9 cellular contexts compared by ENCODE assay signal in genomic region chrX:40145670-40146470, GRCh38. TPM values are rescaled to one million over a fixed set of nuclear protein-coding genes. Genes with fewer than 3 reads are reported as not detected.
DNase-seq lines count a peak whose midpoint lies in the region; ATAC-seq and TF ChIP-seq lines count a peak whose summit lies in the region.
"Had no signal": no experiment of that assay in that cellular context is flagged by ENCODE, and none has a peak within 500 bp of the region (broad histone marks: within the 10 kb centered on the region; RNA-seq: fewer than 3 reads in every experiment).

No MANE protein-coding gene starts in this region.

- no peaks in the 10 kb centered on the region for H3K36me3 ChIP-seq in kidney epithelial cell (ENCODE audit: control insufficient read depth, insufficient read depth, low read length)
- H3K36me3 ChIP-seq in stomach smooth muscle (ENCODE audit: control insufficient read depth in 2 of 2, insufficient read depth in 2 of 2, low read length in 2 of 2), result no peaks in the 10 kb centered on the region
- H3K36me3 ChIP-seq in MM.1S (replicated peaks; ENCODE audit: insufficient read depth, low read length), result no peaks in the 10 kb centered on the region

- H3K36me3 Mint-ChIP-seq in activated naive CD8-positive, alpha-beta T cell treated with anti-CD3 and anti-CD28 coated beads, Interleukin-2, amount 50 U/mL, for 24 hours (ENCODE audit: low read depth), result peaks cover 1% of the 10 kb centered on the region

- H3K27me3 Mint-ChIP-seq in activated naive CD8-positive, alpha-beta T cell treated with anti-CD3 and anti-CD28 coated beads, Interleukin-2, amount 50 U/mL, for 24 hours, result peaks cover 2% of the 10 kb centered on the region

- H3K9me3 Mint-ChIP-seq in activated naive CD8-positive, alpha-beta T cell treated with anti-CD3 and anti-CD28 coated beads, Interleukin-2, amount 50 U/mL, for 24 hours, result no peaks in the 10 kb centered on the region

- no peaks in the 10 kb centered on the region for H4K20me1 ChIP-seq in MM.1S (ENCODE audit: insufficient read depth, low read length)

- TF ChIP-seq CTCF in kidney epithelial cell (IDR thresholded peaks at IDR 0.05; ENCODE audit: insufficient read depth, low read length, poor library complexity, severe bottlenecking) (no peak), MM.1S (IDR thresholded peaks at IDR 0.05; ENCODE audit: low read length) (no peak)

- H3K27me3 ChIP-seq in kidney epithelial cell (ENCODE audit: control insufficient read depth, insufficient read depth, low read length) (peaks cover 32% of the 10 kb centered on the region), stomach smooth muscle (ENCODE audit: control insufficient read depth in 1 of 2, insufficient read depth in 2 of 2, low read length in 2 of 2) (peaks cover 0 to 27% of the 10 kb centered on the region in 2 donors), MM.1S (replicated peaks; ENCODE audit: insufficient read depth, low read length) (no peaks in the 10 kb centered on the region)

- peaks cover 31% of the 10 kb centered on the region for H3K4me1 ChIP-seq in stomach smooth muscle (ENCODE audit: control insufficient read depth, insufficient read depth, low read length)
- H3K4me1 ChIP-seq in MM.1S (ENCODE audit: low read length), result no peaks in the 10 kb centered on the region

- H3K4me1 Mint-ChIP-seq in activated naive CD8-positive, alpha-beta T cell treated with anti-CD3 and anti-CD28 coated beads, Interleukin-2, amount 50 U/mL, for 24 hours, result peaks cover 27% of the 10 kb centered on the region

- no peaks in the 10 kb centered on the region for H3F3A ChIP-seq in MM.1S (ENCODE audit: insufficient read depth, low read length)

- no peak overlapping the region for H3K27ac ChIP-seq in stomach smooth muscle (ENCODE audit: low read length)
- H3K27ac ChIP-seq in MM.1S (ENCODE audit: low read length), result no peak overlapping the region

- H3K9me2 ChIP-seq in MM.1S (replicated peaks; ENCODE audit: insufficient read depth, low read length), result no peaks in the 10 kb centered on the region

- H2AFZ ChIP-seq in MM.1S (ENCODE audit: low read length), result no peak overlapping the region

- H3K4me2 ChIP-seq in MM.1S (ENCODE audit: low read depth, low read length), result no peak overlapping the region

- no peak overlapping the region for H3K27ac Mint-ChIP-seq in activated naive CD8-positive, alpha-beta T cell treated with anti-CD3 and anti-CD28 coated beads, Interleukin-2, amount 50 U/mL, for 24 hours

- H3K4me3 ChIP-seq in kidney epithelial cell (ENCODE audit: low read depth, low read length), result peak overlapping the region; percentile 40
- H3K4me3 ChIP-seq in stomach smooth muscle (ENCODE audit: low read length in 2 of 2), result peak overlapping the region; percentile 43 to 68
- no peak overlapping the region for H3K4me3 ChIP-seq in MM.1S (ENCODE audit: low read length)
- H3K4me3 ChIP-seq: lung had no signal

- H3K9ac ChIP-seq in stomach smooth muscle (ENCODE audit: low read length in 2 of 2), result peak overlapping the region in 1 of 2 donors; percentile 60
- H3K9ac ChIP-seq in MM.1S (ENCODE audit: low read length), result no peak overlapping the region

- no peaks in the 10 kb centered on the region for H3K79me2 ChIP-seq in MM.1S (ENCODE audit: low read length)

- peak; percentile 45 for DNase-seq in NCI-H748 (lab: John Stamatoyannopoulos, UW; ENCODE audit: unreplicated experiment)
- no peak for DNase-seq in NCI-H748 treated with DMSO at 0.1 percent for 48 hours (lab: John Stamatoyannopoulos, UW)
- DNase-seq in activated naive CD8-positive, alpha-beta T cell treated with anti-CD3 and anti-CD28 coated beads, Interleukin-2, amount 50 U/mL, for 24 hours, result no peak
- DNase-seq in kidney epithelial cell (ENCODE audit: low read depth), result no peak
- DNase-seq in MM.1S, result no peak
- no peak for DNase-seq in GF-D8 (lab: John Stamatoyannopoulos, UW)

- H3K9me3 ChIP-seq in stomach smooth muscle (ENCODE audit: control insufficient read depth in 2 of 2, low read length in 2 of 2), result no peaks in the 10 kb centered on the region
- no peaks in the 10 kb centered on the region for H3K9me3 ChIP-seq in MM.1S (replicated peaks; ENCODE audit: insufficient read depth, low read length)

- no peak for ATAC-seq in activated naive CD8-positive, alpha-beta T cell treated with anti-CD3 and anti-CD28 coated beads, Interleukin-2, amount 50 U/mL, for 24 hours
- no peak for ATAC-seq in GM18870 (IDR thresholded peaks at IDR 0.05; ENCODE audit: unreplicated experiment)

- H3K4me3 Mint-ChIP-seq in activated naive CD8-positive, alpha-beta T cell treated with anti-CD3 and anti-CD28 coated beads, Interleukin-2, amount 50 U/mL, for 24 hours, result peak overlapping the region; percentile 32

RNA-seq across cellular contexts. Expression of gene BCOR, which starts 48.1 kb away (rescaled TPM):
- 28.5 and 29.5 TPM in 2 replicates for total RNA-seq in kidney epithelial cell
